ENCODE assay signal across 7 cellular contexts in genomic region chr2:192196451-192197194, GRCh38. TPM values are rescaled to one million over a fixed set of nuclear protein-coding genes. Genes with fewer than 3 reads are reported as not detected.
DNase-seq lines count a peak whose midpoint lies in the region; ATAC-seq and TF ChIP-seq lines count a peak whose summit lies in the region.

No MANE protein-coding gene starts in this region.

- H3K9me3 ChIP-seq in ectodermal cell (ENCODE audit: control insufficient read depth, low read length) (no peaks in the 10 kb centered on the region), prostate gland (no peaks in the 10 kb centered on the region)

- intact Hi-C loops in prostate gland (cut with DNase I) = no loop called here

- peak overlapping the region; percentile 61 for H3K4me3 ChIP-seq in ectodermal cell (ENCODE audit: insufficient read depth, low read depth, low read length)
- H3K4me3 ChIP-seq in prostate gland = peak overlapping the region; percentile 39 to 40

- H3K27me3 ChIP-seq in ectodermal cell (ENCODE audit: control insufficient read depth, insufficient read depth, low read length, poor library complexity, severe bottlenecking) = peaks cover 60% of the 10 kb centered on the region
- H3K27me3 ChIP-seq in prostate gland (replicated peaks; ENCODE audit: insufficient read depth) = peaks cover 7% of the 10 kb centered on the region

- H3K27ac ChIP-seq in ectodermal cell (ENCODE audit: insufficient read depth, low read depth, low read length, poor library complexity, severe bottlenecking) = no peak overlapping the region
- H3K27ac ChIP-seq in prostate gland = no peak overlapping the region

- peak; percentile 3 for DNase-seq in GM03348 (ENCODE audit: low spot score)
- peak; percentile 10 for DNase-seq in NCI-H524 treated with DMSO at 0.1 percent for 48 hours (lab: John Stamatoyannopoulos, UW)
- DNase-seq in prostate gland (ENCODE audit: low spot score) = no peak
- no peak for DNase-seq in NCI-H2107 treated with DMSO at 0.1 percent for 48 hours (lab: John Stamatoyannopoulos, UW; ENCODE audit: unreplicated experiment)
- DNase-seq in NCI-H345 treated with DMSO at 0.1 percent for 48 hours (lab: John Stamatoyannopoulos, UW; ENCODE audit: unreplicated experiment) = no peak

- ATAC-seq in HG03342 (IDR thresholded peaks at IDR 0.05; ENCODE audit: unreplicated experiment) = no peak

- H3K36me3 ChIP-seq in ectodermal cell (ENCODE audit: control insufficient read depth, insufficient read depth, low read length) (no peaks in the 10 kb centered on the region), prostate gland (no peaks in the 10 kb centered on the region)

- H3K4me1 ChIP-seq in ectodermal cell (ENCODE audit: control insufficient read depth, insufficient read depth, low read length) (peaks cover 4% of the 10 kb centered on the region), prostate gland (replicated peaks) (no peaks in the 10 kb centered on the region)

- no peak for TF ChIP-seq CTCF in prostate gland (IDR thresholded peaks at IDR 0.05)

- no peak for TF ChIP-seq POLR2A in prostate gland (IDR thresholded peaks at IDR 0.05)

- 6 to 10% methylated on average over 14 of the region's 14 CpGs for WGBS in ectodermal cell, 2 experiments
- 9% methylated on average over 14 of the region's 14 CpGs for WGBS in prostate gland

RNA-seq across cellular contexts. Expression of gene TMEFF2, which starts 1.9 kb away (rescaled TPM):
- polyA plus RNA-seq in ectodermal cell (2013, experiment 1 of 4) = 2.3 TPM
- polyA plus RNA-seq in ectodermal cell (2013, experiment 2 of 4) = 2.6 TPM
- 4.2 TPM for polyA plus RNA-seq in ectodermal cell (2013, experiment 3 of 4)
- polyA plus RNA-seq in ectodermal cell (2013, experiment 4 of 4) = 2.2 TPM
- 10 to 100 TPM in 1 of 2 donors, 1 to 10 TPM in 1; 3.2 to 55.8 TPM for total RNA-seq in prostate gland

Comparison
In these comparisons a context has a peak if more than half of its experiments do, and no peak if none do; other contexts are left out.
1. DNase-seq: peak in GM03348 (single experiment) and NCI-H524 treated with DMSO at 0.1 percent for 48 hours (single experiment); none in prostate gland (single experiment), NCI-H2107 treated with DMSO at 0.1 percent for 48 hours (single experiment) and NCI-H345 treated with DMSO at 0.1 percent for 48 hours (single experiment).